28 cellular contexts compared by ENCODE assay signal in genomic region chr16:83837566-83837965, GRCh38.
"Had no signal": no experiment of that assay in that cellular context is flagged by ENCODE, and none has a peak within 500 bp of the region (broad histone marks: within the 10 kb centered on the region; RNA-seq: fewer than 3 reads in every experiment).

No MANE protein-coding gene starts in this region.

- FAIRE-seq: astrocyte, bronchial epithelial cell, frontal cortex had no signal

- ATAC-seq: activated T-cell treated with anti-CD3 and anti-CD28 coated beads, Interleukin-2, amount 50 U/mL, for 72 hours; esophagus mucosa; T-helper 17 cell had no signal

- H3K27ac ChIP-seq: brain microvascular endothelial cell, coronary artery, dorsolateral prefrontal cortex had no signal

- H3K36me3 ChIP-seq: brain microvascular endothelial cell had no signal

- H3K4me3 ChIP-seq: coronary artery, dorsolateral prefrontal cortex had no signal

- H3K27me3 ChIP-seq: brain microvascular endothelial cell, dorsolateral prefrontal cortex had no signal

- DNase-seq: activated CD4-positive, alpha-beta memory T cell treated with anti-CD3 and anti-CD28 coated beads, Interleukin-2, amount 10 ng/mL, durations not matched to agents 7 days and 5 days; activated CD4-positive, alpha-beta T cell treated with anti-CD3 and anti-CD28 coated beads for 1 hour; activated CD4-positive, alpha-beta T cell treated with anti-CD3 and anti-CD28 coated beads for 4 hours; activated CD4-positive, alpha-beta T cell treated with anti-CD3 and anti-CD28 coated beads, Interleukin-2, amount 10 ng/mL, durations not matched to agents 7 days and 5 days; activated CD4-positive, alpha-beta T cell treated with anti-CD3 and anti-CD28 coated beads, Interleukin-2, amount 50 U/mL, for 4 hours; activated CD8-positive, alpha-beta memory T cell treated with anti-CD3 and anti-CD28 coated beads, Interleukin-2, amount 50 U/mL, for 48 hours; activated gamma-delta T cell; activated naive CD4-positive, alpha-beta T cell; activated naive CD4-positive, alpha-beta T cell treated with anti-CD3 and anti-CD28 coated beads, Interleukin-2, amount 50 U/mL, for 16 hours; activated T-cell treated with anti-CD3 and anti-CD28 coated beads for 4 hours; activated T-cell treated with anti-CD3 and anti-CD28 coated beads, Interleukin-2, amount 50 U/mL, for 24 hours; activated T-cell treated with anti-CD3 and anti-CD28 coated beads, Interleukin-2, amount 50 U/mL, for 72 hours; amniotic stem cell; anterior cingulate cortex; brain microvascular endothelial cell; dorsolateral prefrontal cortex; effector memory CD4-positive, alpha-beta T cell; endodermal cell; foreskin fibroblast; glutamatergic neuron; T-helper 1 cell; T-helper 17 cell; T1000 had no signal
